In genomic region chr1:119288751-119289150, GRCh38 we compare ENCODE assay signal across 22 cellular contexts.
"Had no signal": no experiment of that assay in that cellular context is flagged by ENCODE, and none has a peak within 500 bp of the region (broad histone marks: within the 10 kb centered on the region; RNA-seq: fewer than 3 reads in every experiment).

No MANE protein-coding gene starts in this region.

- H3K4me1 ChIP-seq: breast epithelium, right atrium auricular region, tibial artery, uterus had no signal

- H3K36me3 Mint-ChIP-seq: activated naive CD4-positive, alpha-beta T cell treated with anti-CD3 and anti-CD28 coated beads, Interleukin-2, amount 50 U/mL, for 72 hours had no signal

- H3K9me3 Mint-ChIP-seq: activated CD8-positive, alpha-beta T cell treated with anti-CD3 and anti-CD28 coated beads for 36 hours; activated naive CD4-positive, alpha-beta T cell treated with anti-CD3 and anti-CD28 coated beads, Interleukin-2, amount 50 U/mL, for 72 hours; activated T-cell treated with anti-CD3 and anti-CD28 coated beads, Interleukin-2, amount 50 U/mL, for 72 hours; endodermal cell; nephron; T-helper 1 cell treated with Interleukin-12 subunit alpha and Interleukin-12 subunit beta and Interleukin-4 antibody, amounts not matched to agents 30 μg/mL and 1 μg/mL, for 36 hours had no signal

- H3K4me3 Mint-ChIP-seq: activated CD8-positive, alpha-beta T cell treated with anti-CD3 and anti-CD28 coated beads for 36 hours; activated T-cell treated with anti-CD3 and anti-CD28 coated beads, Interleukin-2, amount 50 U/mL, for 72 hours; endodermal cell; nephron; T-helper 1 cell treated with Interleukin-12 subunit alpha and Interleukin-12 subunit beta and Interleukin-4 antibody, amounts not matched to agents 30 μg/mL and 1 μg/mL, for 36 hours had no signal

- H3K36me3 ChIP-seq: breast epithelium, right atrium auricular region, tibial artery, uterus had no signal

- ATAC-seq: activated CD8-positive, alpha-beta T cell treated with anti-CD3 and anti-CD28 coated beads for 36 hours; activated naive CD4-positive, alpha-beta T cell treated with anti-CD3 and anti-CD28 coated beads, Interleukin-2, amount 50 U/mL, for 72 hours; activated T-cell treated with anti-CD3 and anti-CD28 coated beads, Interleukin-2, amount 50 U/mL, for 72 hours; left ventricle myocardium superior had no signal

- H3K9me3 ChIP-seq: breast epithelium, right atrium auricular region, tibial artery, uterus had no signal

- H3K4me3 ChIP-seq: breast epithelium, dorsolateral prefrontal cortex, right atrium auricular region, tibial artery, uterus had no signal

- H3K27me3 ChIP-seq: breast epithelium, dorsolateral prefrontal cortex, right atrium auricular region, tibial artery, uterus had no signal

- H3K27ac ChIP-seq: breast epithelium, dorsolateral prefrontal cortex, right atrium auricular region, tibial artery, uterus had no signal

- DNase-seq: activated CD4-positive, alpha-beta T cell treated with anti-CD3 and anti-CD28 coated beads for 4 hours; activated CD8-positive, alpha-beta memory T cell treated with anti-CD3 and anti-CD28 coated beads, Interleukin-2, amount 50 U/mL, for 4 hours; activated CD8-positive, alpha-beta T cell treated with anti-CD3 and anti-CD28 coated beads for 36 hours; activated gamma-delta T cell; activated T-cell treated with anti-CD3 and anti-CD28 coated beads, Interleukin-2, amount 50 U/mL, for 72 hours; amygdala; dorsolateral prefrontal cortex; endodermal cell; hippocampal formation; left ventricle myocardium superior; occipital lobe; small intestine; stimulated activated CD4-positive, alpha-beta T cell treated with anti-CD3 and anti-CD28 coated beads, Interleukin-4, amount 100 ng/mL, for 24 hours; stimulated activated naive CD4-positive, alpha-beta T cell; tibial artery; uterus had no signal

- H3K27ac Mint-ChIP-seq: activated CD8-positive, alpha-beta T cell treated with anti-CD3 and anti-CD28 coated beads for 36 hours; activated naive CD4-positive, alpha-beta T cell treated with anti-CD3 and anti-CD28 coated beads, Interleukin-2, amount 50 U/mL, for 72 hours; activated T-cell treated with anti-CD3 and anti-CD28 coated beads, Interleukin-2, amount 50 U/mL, for 72 hours; endodermal cell; nephron; progenitor cell of endocrine pancreas; T-helper 1 cell treated with Interleukin-12 subunit alpha and Interleukin-12 subunit beta and Interleukin-4 antibody, amounts not matched to agents 30 μg/mL and 1 μg/mL, for 36 hours had no signal
